In genomic region chr2:48343154-48343553, GRCh38 we compare ENCODE assay signal across 12 cellular contexts. TPM values are rescaled to one million over a fixed set of nuclear protein-coding genes. Genes with fewer than 3 reads are reported as not detected.
A peak's percentile ranks its signal among the peaks of the same experiment; 100 is the strongest.
DNase-seq lines count a peak whose midpoint lies in the region; ATAC-seq and TF ChIP-seq lines count a peak whose summit lies in the region.
"Had no signal": no experiment of that assay in that cellular context is flagged by ENCODE, and none has a peak within 500 bp of the region (broad histone marks: within the 10 kb centered on the region; RNA-seq: fewer than 3 reads in every experiment).

No MANE protein-coding gene starts in this region.

- DNase-seq in heart right ventricle, result no peak
- DNase-seq in Right ventricle myocardium superior, result no peak
- no peak for DNase-seq in left lung
- no peak for DNase-seq in transverse colon
- no peak for DNase-seq in uterus
- DNase-seq in stimulated activated CD4-positive, alpha-beta T cell treated with anti-CD3 and anti-CD28 coated beads, Interleukin-4, amount 100 ng/mL, for 24 hours, result no peak
- DNase-seq in OCI-M2 (lab: John Stamatoyannopoulos, UW; ENCODE audit: unreplicated experiment), result no peak
- DNase-seq: glutamatergic neuron, NCI-H187, SHP77, small intestine had no signal

- ATAC-seq in heart right ventricle (no peak), Right ventricle myocardium superior (ENCODE audit: poor library complexity) (no peak), left lung (no peak)

- intact Hi-C loops in heart right ventricle (cut with DNase I), result no loop called here
- intact Hi-C loops in Right ventricle myocardium superior (cut with DNase I), result no loop called here
- intact Hi-C loops in left lung (cut with DNase I), result no loop called here
- intact Hi-C loops in transverse colon (cut with DNase I; ENCODE audit: low total_unique reads), result no loop called here
- intact Hi-C loops in uterus (cut with DNase I; ENCODE audit: low total_unique reads), result no loop called here

- no peak for TF ChIP-seq EP300 in transverse colon (IDR thresholded peaks at IDR 0.05; ENCODE audit: low read depth)

- in situ Hi-C loops in transverse colon (cut with MboI; ENCODE audit: low pct_ligation_motif_present in 1 of 4, low pct_unique_long_range_greater_than_20kb in 1 of 4, low sequenced_read_pairs in 3 of 4), result no loop called here

- H3K4me1 ChIP-seq in heart right ventricle, result peaks cover 2 to 74% (median 57%) of the 10 kb centered on the region in 9 donors
- peaks cover 16 to 55% of the 10 kb centered on the region in 2 donors for H3K4me1 ChIP-seq in left lung
- H3K4me1 ChIP-seq in transverse colon, result peaks cover 3 to 34% (median 15%) of the 10 kb centered on the region in 4 donors
- no peaks in the 10 kb centered on the region for H3K4me1 ChIP-seq in uterus

- TF ChIP-seq CTCF in heart right ventricle (IDR thresholded peaks at IDR 0.05) (no peak), VCaP (conservative IDR thresholded peaks at IDR 0.05) (no peak), left lung (IDR thresholded peaks at IDR 0.05) (no peak), transverse colon (IDR thresholded peaks at IDR 0.05) (no peak), uterus (IDR thresholded peaks at IDR 0.05) (no peak)

- H3K27me3 ChIP-seq in heart right ventricle, result no peaks in the 10 kb centered on the region
- no peaks in the 10 kb centered on the region for H3K27me3 ChIP-seq in left lung
- no peaks in the 10 kb centered on the region for H3K27me3 ChIP-seq in transverse colon
- no peaks in the 10 kb centered on the region for H3K27me3 ChIP-seq in uterus

- H3K4me3 ChIP-seq in heart right ventricle, result peak overlapping the region in 1 of 10 donors; percentile 31
- H3K4me3 ChIP-seq in left lung, result no peak overlapping the region
- H3K4me3 ChIP-seq in transverse colon, result no peak overlapping the region
- H3K4me3 ChIP-seq in uterus, result no peak overlapping the region

- H3K9me3 ChIP-seq in heart right ventricle (peaks cover 0 to 15% (median 6%) of the 10 kb centered on the region in 11 donors), left lung (peaks cover 3 to 13% of the 10 kb centered on the region in 2 donors), transverse colon (peaks cover 6 to 10% of the 10 kb centered on the region in 2 donors), uterus (peaks cover 0 to 6% of the 10 kb centered on the region in 2 donors)

- 32 to 42% methylated on average over 1 of the region's 1 CpG for whole genome bisulfite sequencing in heart right ventricle, 2 donors
- WGBS in transverse colon (ENCODE audit: low coverage in 1 of 2), 2 donors, result 63 to 67% methylated on average over 1 of the region's 1 CpG

- peaks cover 0 to 19% (median 0%) of the 10 kb centered on the region in 9 donors for H3K36me3 ChIP-seq in heart right ventricle
- H3K36me3 ChIP-seq in left lung, result peaks cover 0 to 8% of the 10 kb centered on the region in 2 donors
- H3K36me3 ChIP-seq in transverse colon, result peaks cover 0 to 16% (median 0%) of the 10 kb centered on the region in 4 donors
- H3K36me3 ChIP-seq in uterus, result no peaks in the 10 kb centered on the region

- TF ChIP-seq POLR2A in transverse colon (IDR thresholded peaks at IDR 0.05) (no peak), uterus (IDR thresholded peaks at IDR 0.05) (no peak)

- H3K27ac ChIP-seq in heart right ventricle (peak overlapping the region in 8 of 10 donors; percentile 21 to 75 (median 46)), VCaP (peak overlapping the region; percentile 32; the same call in 1 of the 2 replicates), left lung (peak overlapping the region; percentile 29 to 50), transverse colon (peak overlapping the region in 3 of 4 donors; percentile 37 to 53 (median 39)), uterus (peak overlapping the region in 1 of 2 donors; percentile 13)

RNA-seq across cellular contexts. Expression of gene FOXN2, which starts 28.7 kb away (rescaled TPM):
- total RNA-seq in heart right ventricle (10 to 100 TPM in 6 of 10 donors, 1 to 10 TPM in 4; 9.3 to 14.1 (median 10.6) TPM), Right ventricle myocardium superior (10.0 TPM), left lung (10 to 100 TPM; 23.4 to 37.9 TPM), transverse colon (10 to 100 TPM; 20.2 to 42.2 (median 23.6) TPM), uterus (10 to 100 TPM; 28.2 to 63.7 (median 33.6) TPM)
- polyA plus RNA-seq in heart right ventricle, result 1 to 10 TPM; 2.5 to 2.7 TPM
